ENCODE assay signal across 27 cellular contexts in the genomic region with DNA sequence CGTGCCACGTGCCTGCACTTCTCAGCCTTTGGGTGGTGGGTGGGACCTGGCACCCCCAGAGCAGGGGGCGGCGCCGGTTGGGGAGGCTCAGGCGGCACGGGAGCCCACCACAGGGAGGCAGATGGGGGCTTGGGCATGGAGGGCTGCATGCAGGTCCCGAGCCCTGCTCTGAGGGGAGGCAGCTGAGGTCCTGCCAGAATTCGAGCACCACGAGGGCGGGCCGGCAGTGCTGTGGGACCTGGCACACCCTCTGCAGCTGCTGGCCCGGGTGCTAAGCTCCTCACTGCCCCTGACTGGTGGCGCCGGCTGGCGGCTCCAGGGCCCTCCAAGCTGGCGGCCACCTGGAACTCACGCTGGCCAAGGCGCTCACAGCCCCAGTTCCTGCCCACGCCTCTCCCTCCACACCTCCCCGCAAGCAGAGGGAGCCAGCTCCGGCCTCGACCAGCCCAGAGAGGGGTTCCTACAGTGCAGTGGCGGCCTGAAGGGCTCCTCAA.
"Had no signal": no experiment of that assay in that cellular context is flagged by ENCODE, and none has a peak within 500 bp of the region (broad histone marks: within the 10 kb centered on the region; RNA-seq: fewer than 3 reads in every experiment).

No MANE protein-coding gene starts in this region.

- DNase-seq: activated CD4-positive, alpha-beta memory T cell treated with anti-CD3 and anti-CD28 coated beads for 36 hours; activated CD4-positive, alpha-beta T cell treated with anti-CD3 and anti-CD28 coated beads for 36 hours; activated CD4-positive, alpha-beta T cell treated with anti-CD3 and anti-CD28 coated beads, Interleukin-2, amount 10 ng/mL, durations not matched to agents 24 days and 14 days; activated CD4-positive, CD25-positive, alpha-beta regulatory T cell; activated CD4-positive, CD25-positive, alpha-beta regulatory T cell treated with anti-CD3 and anti-CD28 coated beads, Interleukin-2, amount 50 U/mL, for 72 hours; activated CD8-positive, alpha-beta memory T cell treated with anti-CD3 and anti-CD28 coated beads, Interleukin-2, amount 10 ng/mL, durations not matched to agents 7 days and 5 days; activated CD8-positive, alpha-beta memory T cell treated with anti-CD3 and anti-CD28 coated beads, Interleukin-2, amount 50 U/mL, for 4 hours; activated CD8-positive, alpha-beta T cell treated with anti-CD3 and anti-CD28 coated beads, Interleukin-2, amount 10 ng/mL, durations not matched to agents 7 days and 5 days; activated effector memory CD4-positive, alpha-beta T cell treated with anti-CD3 and anti-CD28 coated beads, Interleukin-2, amount 50 U/mL, for 16 hours; activated naive CD4-positive, alpha-beta T cell treated with anti-CD3 and anti-CD28 coated beads, Interleukin-2, amount 50 U/mL, for 16 hours; activated naive CD4-positive, alpha-beta T cell treated with Interleukin-2 at 50 U/mL for 16 hours; activated T-cell treated with anti-CD3 and anti-CD28 coated beads, Interleukin-2, amount 50 U/mL, for 1 hour; activated T-cell treated with anti-CD3 and anti-CD28 coated beads, Interleukin-2, amount 50 U/mL, for 48 hours; amniotic stem cell; anterior cingulate cortex; brain microvascular endothelial cell; dorsolateral prefrontal cortex; effector memory CD4-positive, alpha-beta T cell; erythroblast; foreskin keratinocyte; gastrocnemius medialis; glutamatergic neuron; T-helper 1 cell; T-helper 17 cell; T1000 had no signal

- H3K27ac ChIP-seq: brain microvascular endothelial cell, coronary artery, dorsolateral prefrontal cortex, esophagus muscularis mucosa, foreskin keratinocyte, gastrocnemius medialis had no signal

- H3K27me3 ChIP-seq: brain microvascular endothelial cell, dorsolateral prefrontal cortex, esophagus muscularis mucosa, foreskin keratinocyte, gastrocnemius medialis had no signal

- H3K4me3 ChIP-seq: coronary artery, dorsolateral prefrontal cortex, esophagus muscularis mucosa, gastrocnemius medialis had no signal

- H3K4me1 ChIP-seq: esophagus muscularis mucosa, foreskin keratinocyte, gastrocnemius medialis had no signal

- H3K9me3 ChIP-seq: gastrocnemius medialis had no signal

- H3K36me3 ChIP-seq: brain microvascular endothelial cell, esophagus muscularis mucosa, gastrocnemius medialis had no signal

- ATAC-seq: activated CD4-positive, alpha-beta T cell treated with anti-CD3 and anti-CD28 coated beads for 36 hours; activated CD8-positive, alpha-beta memory T cell treated with anti-CD3 and anti-CD28 coated beads, Interleukin-2, amount 10 ng/mL, durations not matched to agents 7 days and 5 days; activated CD8-positive, alpha-beta T cell treated with anti-CD3 and anti-CD28 coated beads, Interleukin-2, amount 10 ng/mL, durations not matched to agents 7 days and 5 days; foreskin keratinocyte; gastrocnemius medialis; T-helper 17 cell had no signal
